ENCODE assay signal across 1 cellular context in genomic region chr11:121802542-121802941, GRCh38.
TF ChIP-seq lines count a peak whose summit lies in the region.

No MANE protein-coding gene starts in this region.

TF ChIP-seq in H1, 55 proteins besides CTCF, POLR2A, EP300 and RAD21:
- TF ChIP-seq RNF2 (IDR thresholded peaks at IDR 0.05; ENCODE audit: borderline replicate concordance, low read depth, low read length, missing control alignments, poor library complexity, severe bottlenecking): no peak
- TF ChIP-seq SP2 (IDR thresholded peaks at IDR 0.05; ENCODE audit: low read length): no peak
- TF ChIP-seq YY1 (IDR thresholded peaks at IDR 0.05; ENCODE audit: low read depth, low read length): peak; percentile 37; the same call in 1 of the 2 replicates
- no peak for TF ChIP-seq KDM5A (IDR thresholded peaks at IDR 0.05; ENCODE audit: low read length)
- TF ChIP-seq TCF12 (IDR thresholded peaks at IDR 0.05; ENCODE audit: low read depth, low read length): peak; percentile 98
- TF ChIP-seq POLR2AphosphoS5 (IDR thresholded peaks at IDR 0.05; ENCODE audit: low read depth, low read length): 0 out of 2 replicates have a peak, but pooled peaks have one; percentile 20
- TF ChIP-seq BRCA1 (IDR thresholded peaks at IDR 0.05; ENCODE audit: low read depth, low read length): no peak
- no peak for TF ChIP-seq CREB1 (IDR thresholded peaks at IDR 0.05)
- TF ChIP-seq CEBPB (IDR thresholded peaks at IDR 0.05; ENCODE audit: low read depth, low read length): no peak
- no peak for TF ChIP-seq HDAC2 (IDR thresholded peaks at IDR 0.05; ENCODE audit: borderline replicate concordance in 1 of 2, low read depth in 2 of 2, low read length in 2 of 2)
- no peak for TF ChIP-seq SIRT6 (IDR thresholded peaks at IDR 0.05; ENCODE audit: low read length)
- no peak for TF ChIP-seq ZNF274 (IDR thresholded peaks at IDR 0.05; ENCODE audit: borderline replicate concordance, extremely low read depth, low read length)
- no peak for TF ChIP-seq POU5F1 (IDR thresholded peaks at IDR 0.05; ENCODE audit: low read depth, low read length)
- no peak for TF ChIP-seq CHD1 (IDR thresholded peaks at IDR 0.05; ENCODE audit: low read depth, low read length)
- TF ChIP-seq E2F6 (IDR thresholded peaks at IDR 0.05): peak; percentile 60
- no peak for TF ChIP-seq SUZ12 (IDR thresholded peaks at IDR 0.05; ENCODE audit: low read length)
- no peak for TF ChIP-seq JUN (IDR thresholded peaks at IDR 0.05; ENCODE audit: low read depth, low read length)
- no peak for TF ChIP-seq SAP30 (IDR thresholded peaks at IDR 0.05; ENCODE audit: insufficient read depth, insufficient replicate concordance, low read length)
- TF ChIP-seq CHD2 (IDR thresholded peaks at IDR 0.05; ENCODE audit: low read length): no peak
- no peak for TF ChIP-seq TAF7 (optimal IDR thresholded peaks at IDR 0.05; ENCODE audit: borderline replicate concordance, low read depth, low read length)
- no peak for TF ChIP-seq BACH1 (IDR thresholded peaks at IDR 0.05; ENCODE audit: low read length)
- TF ChIP-seq EGR1 (IDR thresholded peaks at IDR 0.05; ENCODE audit: borderline replicate concordance, low read depth, low read length): no peak
- TF ChIP-seq GABPA (IDR thresholded peaks at IDR 0.05; ENCODE audit: borderline replicate concordance, insufficient read depth, low read length): no peak
- no peak for TF ChIP-seq TBP (IDR thresholded peaks at IDR 0.05; ENCODE audit: low read depth, low read length)
- TF ChIP-seq HDAC6 (IDR thresholded peaks at IDR 0.05; ENCODE audit: low read depth, low read length): no peak
- no peak for TF ChIP-seq CHD7 (IDR thresholded peaks at IDR 0.05; ENCODE audit: insufficient replicate concordance, low read length)
- peak; percentile 74 for TF ChIP-seq MAX (IDR thresholded peaks at IDR 0.05)
